11 cellular contexts compared by ENCODE assay signal in the genomic region with DNA sequence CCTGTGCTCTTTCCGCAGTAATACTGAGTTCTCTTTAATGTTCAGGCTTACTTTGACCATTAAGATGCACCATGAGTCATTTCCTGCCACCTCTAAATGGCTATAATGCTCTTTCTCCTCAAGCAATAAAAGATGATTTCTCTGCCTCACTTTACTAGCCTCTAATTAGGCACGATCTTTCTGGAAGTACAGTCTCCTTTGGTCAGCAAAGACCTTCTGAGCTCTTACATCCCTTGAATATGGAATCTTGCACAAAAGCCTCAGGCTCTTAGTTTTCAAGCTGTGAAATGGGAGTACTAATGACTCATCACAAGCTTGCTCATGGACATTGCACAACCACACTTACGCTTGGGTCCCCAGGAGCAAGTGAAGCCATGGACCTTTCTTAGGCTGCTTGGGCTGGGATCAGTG.
DNase-seq lines count a peak whose midpoint lies in the region; ATAC-seq and TF ChIP-seq lines count a peak whose summit lies in the region.
"Had no signal": no experiment of that assay in that cellular context is flagged by ENCODE, and none has a peak within 500 bp of the region (broad histone marks: within the 10 kb centered on the region; RNA-seq: fewer than 3 reads in every experiment).

No MANE protein-coding gene starts in this region.

- no peaks in the 10 kb centered on the region for H3K9me3 ChIP-seq in HCT116 (ENCODE audit: control insufficient read depth in 1 of 2, insufficient read depth in 1 of 2, low read depth in 1 of 2, low read length in 2 of 2)
- H3K9me3 ChIP-seq in trophoblast cell (ENCODE audit: insufficient read depth, low read depth, low read length) = no peaks in the 10 kb centered on the region
- H3K9me3 ChIP-seq: neutrophil, thoracic aorta had no signal

- H3K9ac ChIP-seq in HCT116 (ENCODE audit: low read length) (no peak overlapping the region), trophoblast cell (ENCODE audit: low read length) (no peak overlapping the region)

- H3K27me3 Mint-ChIP-seq in WTC11 (ENCODE audit: low read depth) = peaks cover 4% of the 10 kb centered on the region

- H3K4me2 ChIP-seq in HCT116 (ENCODE audit: low read length) (peak overlapping the region; percentile 60), trophoblast cell (ENCODE audit: low read length) (no peak overlapping the region)

- no peak overlapping the region for H2BK5ac ChIP-seq in trophoblast cell (ENCODE audit: low read depth, low read length, poor library complexity)

- intact Hi-C loops in HCT116 (cut with micrococcal nuclease) = no loop called here

- no peaks in the 10 kb centered on the region for H4K20me1 ChIP-seq in HCT116 (ENCODE audit: insufficient read depth)

- H3K18ac ChIP-seq in trophoblast cell (ENCODE audit: low read length) = no peak overlapping the region

- RAD21 ChIA-PET in HCT116 (lab: Charles Lee; ENCODE audit: low non-redundant PET in 1 of 2, low total read pairs in 2 of 2, uncharacterized antibody in 2 of 2, unreplicated experiment in 2 of 2) = interaction anchor here in 1 of 2 experiments (0.9 kb wide), 1 partner anchor 48 kb away, joined by 3 read pairs; no protein-coding TSS in a partner anchor

- H3K4me1 Mint-ChIP-seq in WTC11 = peaks cover 35% of the 10 kb centered on the region

- no TSS peak for BruUV-seq in HCT116 (replicated peaks; lab: Mats Ljungman, UMichigan)

- no peak overlapping the region for H4K91ac ChIP-seq in trophoblast cell (ENCODE audit: low read depth, low read length)

- no peak overlapping the region for H4K12ac ChIP-seq in trophoblast cell (ENCODE audit: low read depth, low read length)

- H3K4me3 Mint-ChIP-seq in WTC11 = no peak overlapping the region

- POLR2A ChIA-PET in HCT116 (lab: Charles Lee) = interaction anchor here (0.9 to 1.7 kb wide), 3 partner anchors 8 to 13 kb away, joined by 3 to 6 read pairs (median 3); no protein-coding TSS in a partner anchor
- POLR2A ChIA-PET in WTC11 (lab: Charles Lee) = no interaction called here

- no peaks in the 10 kb centered on the region for H3K9me2 ChIP-seq in HCT116 (ENCODE audit: insufficient read depth)

- H2AK5ac ChIP-seq in trophoblast cell (ENCODE audit: low read length) = no peak overlapping the region

- H3K4me3 ChIP-seq in HCT116 (replicated peaks in 1 of 2; ENCODE audit: low read depth in 1 of 2, low read length in 2 of 2) (peak overlapping the region in 1 of 2 experiments; percentile 13; a peak in 1 of 4 replicates), trophoblast cell (ENCODE audit: low read depth, low read length) (no peak overlapping the region)
- H3K4me3 ChIP-seq: thoracic aorta had no signal

- DNase-seq in HCT116 (ENCODE audit: low read depth, low spot score) (peak; percentile 35), NCI-H460 (ENCODE audit: extremely low read depth, low read depth) (peak; percentile 20), cerebellar cortex (ENCODE audit: low spot score) (peak; percentile 61), trophoblast cell (peak; percentile 71 to 88), WTC11 (ENCODE audit: low spot score) (no peak), KBM-7 (no peak)
- DNase-seq in effector CD4-positive, alpha-beta T cell = no peak
- DNase-seq: caudate nucleus, NCI-H510A had no signal

- no peaks in the 10 kb centered on the region for H3K36me3 ChIP-seq in HCT116 (ENCODE audit: control insufficient read depth in 1 of 2, insufficient read depth in 2 of 2, low read length in 2 of 2)
- no peaks in the 10 kb centered on the region for H3K36me3 ChIP-seq in trophoblast cell (ENCODE audit: control insufficient read depth in 1 of 2, insufficient read depth in 2 of 2, low read length in 2 of 2)
- H3K36me3 ChIP-seq: neutrophil, thoracic aorta had no signal

- CTCF ChIA-PET in HCT116 (lab: Charles Lee) (interaction anchor here (0.7 to 1.8 kb wide), 4 partner anchors 9 to 44 kb away, joined by 3 to 6 read pairs (median 3); no protein-coding TSS in a partner anchor), WTC11 (lab: Charles Lee) (interaction anchor here (0.5 to 2.1 kb wide), 25 partner anchors 11 to 594 kb away, joined by 3 to 26 read pairs (median 4); no protein-coding TSS in a partner anchor)

- TF ChIP-seq CTCF in HCT116 (IDR thresholded peaks at IDR 0.05 in 2 of 3, conservative IDR thresholded peaks at IDR 0.05 in 1 of 3; ENCODE audit: borderline replicate concordance in 1 of 3, insufficient read depth in 1 of 3, low read depth in 2 of 3, low read length in 2 of 3) (no peak), WTC11 (IDR thresholded peaks at IDR 0.05) (no peak)

- H2AFZ ChIP-seq in HCT116 (ENCODE audit: low read depth, low read length, poor library complexity, severe bottlenecking) (peak overlapping the region; percentile 81), trophoblast cell (ENCODE audit: insufficient read depth, low read length, poor library complexity) (no peak overlapping the region)

- H3K36me3 Mint-ChIP-seq in WTC11 = peaks cover 7% of the 10 kb centered on the region

- no peak overlapping the region for H3K14ac ChIP-seq in trophoblast cell (ENCODE audit: low read length)

- H4K8ac ChIP-seq in trophoblast cell (ENCODE audit: low read depth, low read length) = no peak overlapping the region

- H3K4ac ChIP-seq in trophoblast cell (ENCODE audit: low read depth, low read length) = no peak overlapping the region

- no peaks in the 10 kb centered on the region for H3K79me1 ChIP-seq in trophoblast cell (ENCODE audit: low read length)

- H3K9me3 Mint-ChIP-seq in WTC11 = peaks cover 11% of the 10 kb centered on the region

- H3K27ac ChIP-seq in HCT116 (ENCODE audit: low read depth, low read length) = no peak overlapping the region
- no peak overlapping the region for H3K27ac ChIP-seq in trophoblast cell (ENCODE audit: low read depth, low read length)
- H3K27ac ChIP-seq: neutrophil, thoracic aorta had no signal

- H3K4me1 ChIP-seq in HCT116 (ENCODE audit: control insufficient read depth in 1 of 2, insufficient read depth in 2 of 2, low read length in 2 of 2) (peaks cover 2 to 18% of the 10 kb centered on the region in 2 experiments; a peak in 3 of 4 replicates), trophoblast cell (ENCODE audit: control insufficient read depth in 1 of 2, insufficient read depth in 2 of 2, low read length in 2 of 2) (peaks cover 0 to 5% of the 10 kb centered on the region in 2 experiments)

- H3K27me3 ChIP-seq in HCT116 (ENCODE audit: insufficient read depth, low read length) = peaks cover 19% of the 10 kb centered on the region; the same call in 1 of the 2 replicates
- H3K27me3 ChIP-seq in trophoblast cell (ENCODE audit: insufficient read depth, low read length) = no peaks in the 10 kb centered on the region

- no peak overlapping the region for H3K23ac ChIP-seq in trophoblast cell (ENCODE audit: low read length)

- H2BK120ac ChIP-seq in trophoblast cell (ENCODE audit: insufficient read depth, low read length, poor library complexity) = no peak overlapping the region

- no peak for TF ChIP-seq POLR2A in HCT116 (IDR thresholded peaks at IDR 0.05; ENCODE audit: borderline replicate concordance, extremely low read depth, insufficient read depth, insufficient read length)

- no peak for TF ChIP-seq RAD21 in HCT116 (IDR thresholded peaks at IDR 0.05; ENCODE audit: low read depth)

- H3K27ac Mint-ChIP-seq in WTC11 = no peak overlapping the region

- in situ Hi-C loops in KBM-7 (cut with MboI; ENCODE audit: low pct_unique_long_range_greater_than_20kb, low sequenced_read_pairs) = no loop called here

- H2BK12ac ChIP-seq in trophoblast cell (ENCODE audit: low read length) = no peak overlapping the region

- H3K79me2 ChIP-seq in HCT116 (ENCODE audit: insufficient read depth, low read length) (no peaks in the 10 kb centered on the region), trophoblast cell (ENCODE audit: control insufficient read depth, insufficient read depth, low read length, poor library complexity) (no peaks in the 10 kb centered on the region)

- no CpG with 5 or more reads among the region's 3 CpGs for WGBS in trophoblast cell (ENCODE audit: extremely low coverage, insufficient coverage, insufficient read length)

- peak; percentile 73 for ATAC-seq in HCT116
- ATAC-seq in WTC11 = no peak

TF ChIP-seq in HCT116, 20 proteins besides CTCF, POLR2A, EP300 and RAD21 (continues in another document):
- TF ChIP-seq TCF7L2 (IDR thresholded peaks at IDR 0.05; ENCODE audit: borderline replicate concordance, extremely low read depth, insufficient read depth, insufficient read length) (no peak), EZH2 (IDR thresholded peaks at IDR 0.05) (no peak), ELF1 (IDR thresholded peaks at IDR 0.05; ENCODE audit: borderline replicate concordance, low read depth) (no peak), MAX (IDR thresholded peaks at IDR 0.05) (0 out of 2 replicates have a peak, but pooled peaks have one; percentile 10), CEBPB (IDR thresholded peaks at IDR 0.05; ENCODE audit: low read depth) (peak; percentile 99), SRF (IDR thresholded peaks at IDR 0.05; ENCODE audit: low read depth) (peak; percentile 56), EZH2phosphoT487 (IDR thresholded peaks at IDR 0.05; ENCODE audit: borderline replicate concordance) (no peak), CBX3 (IDR thresholded peaks at IDR 0.05; ENCODE audit: low read depth) (peak; percentile 51; the same call in 1 of the 2 replicates), ZFX (IDR thresholded peaks at IDR 0.05) (no peak)

TF ChIP-seq in WTC11, 78 proteins besides CTCF, POLR2A, EP300 and RAD21 (continues in another document):
- TF ChIP-seq ATF6 (CRISPR knock-in tag; IDR thresholded peaks at IDR 0.05) = no peak
- TF ChIP-seq NFATC4 (CRISPR knock-in tag; IDR thresholded peaks at IDR 0.05) = no peak
- no peak for TF ChIP-seq JAZF1 (CRISPR knock-in tag; IDR thresholded peaks at IDR 0.05)

Comparison
In these comparisons a context has a peak if more than half of its experiments do, and no peak if none do; other contexts are left out.
1. DNase-seq: peak in HCT116 (single experiment), NCI-H460 (single experiment), cerebellar cortex (single experiment) and trophoblast cell (2 of 2); none in WTC11 (single experiment), effector CD4-positive, alpha-beta T cell (single experiment) and KBM-7 (single experiment).
2. Of the 4 proteins assayed by ChIP-seq in both WTC11 and HCT116: peak only in WTC11: none; only in HCT116: MAX and SP1; in both: none; in neither: 2.